In genomic region chr6:32154514-32155161, GRCh38 we compare ENCODE assay signal across 8 cellular contexts. TPM values are rescaled to one million over a fixed set of nuclear protein-coding genes. Genes with fewer than 3 reads are reported as not detected.
DNase-seq lines count a peak whose midpoint lies in the region; ATAC-seq, FAIRE-seq and TF ChIP-seq lines count a peak whose summit lies in the region.

No MANE protein-coding gene starts in this region.

- H4K20me1 ChIP-seq in KMS-11 (ENCODE audit: insufficient read depth), result no peaks in the 10 kb centered on the region

- H3K27me3 Mint-ChIP-seq in activated naive CD4-positive, alpha-beta T cell treated with anti-CD3 and anti-CD28 coated beads, Interleukin-2, amount 10 ng/mL, durations not matched to agents 7 days and 5 days, result peaks cover 42% of the 10 kb centered on the region

- no peaks in the 10 kb centered on the region for H3K36me3 ChIP-seq in KMS-11 (ENCODE audit: insufficient read depth)

- H3K27ac ChIP-seq in KMS-11, result no peak overlapping the region

- peaks cover 13% of the 10 kb centered on the region for H3K36me3 Mint-ChIP-seq in activated naive CD4-positive, alpha-beta T cell treated with anti-CD3 and anti-CD28 coated beads, Interleukin-2, amount 10 ng/mL, durations not matched to agents 7 days and 5 days

- FAIRE-seq in urothelium cell line (lab: Jason Lieb, UNC), result peak; percentile 44

- H3K79me2 ChIP-seq in KMS-11 (ENCODE audit: insufficient read depth, low read depth), result no peaks in the 10 kb centered on the region

- in situ Hi-C loops in GM13976 (cut with MboI; ENCODE audit: low sequenced_read_pairs, unreplicated experiment), result no loop called here

- TF ChIP-seq CTCF in GM13976 (IDR thresholded peaks at IDR 0.05; ENCODE audit: borderline replicate concordance, control extremely low read depth, extremely low read depth, insufficient read depth, missing control alignments) (peak; percentile 70), KMS-11 (conservative IDR thresholded peaks at IDR 0.05; ENCODE audit: low read depth, low read length) (peak; percentile 28; the same call in 1 of the 2 replicates), omental fat pad (IDR thresholded peaks at IDR 0.05) (no peak)

- H3K4me1 Mint-ChIP-seq in activated naive CD4-positive, alpha-beta T cell treated with anti-CD3 and anti-CD28 coated beads, Interleukin-2, amount 10 ng/mL, durations not matched to agents 7 days and 5 days, result peaks cover 47% of the 10 kb centered on the region

- peak overlapping the region; percentile 55 for H3K4me2 ChIP-seq in KMS-11

- H3K4me3 Mint-ChIP-seq in activated naive CD4-positive, alpha-beta T cell treated with anti-CD3 and anti-CD28 coated beads, Interleukin-2, amount 10 ng/mL, durations not matched to agents 7 days and 5 days, result peak overlapping the region; percentile 83

- peak; percentile 45 for ATAC-seq in omental fat pad (ENCODE audit: low FRiP score)

- H3K9me3 Mint-ChIP-seq in activated naive CD4-positive, alpha-beta T cell treated with anti-CD3 and anti-CD28 coated beads, Interleukin-2, amount 10 ng/mL, durations not matched to agents 7 days and 5 days, result no peaks in the 10 kb centered on the region

- H3K27ac Mint-ChIP-seq in activated naive CD4-positive, alpha-beta T cell treated with anti-CD3 and anti-CD28 coated beads, Interleukin-2, amount 10 ng/mL, durations not matched to agents 7 days and 5 days, result peak overlapping the region; percentile 79

- H3K9ac ChIP-seq in KMS-11, result peak overlapping the region; percentile 33; the same call in 1 of the 2 replicates

- H3K27me3 ChIP-seq in KMS-11 (ENCODE audit: insufficient read depth, low read depth), result peaks cover 6% of the 10 kb centered on the region; the same call in 1 of the 2 replicates

- peak overlapping the region; percentile 76 for H2AFZ ChIP-seq in KMS-11 (ENCODE audit: low read depth)

- CTCF ChIA-PET in activated naive CD4-positive, alpha-beta T cell treated with anti-CD3 and anti-CD28 coated beads, Interleukin-2, amount 10 ng/mL, durations not matched to agents 7 days and 5 days (lab: Charles Lee), result interaction anchor here (0.8 to 1.3 kb wide), 5 partner anchors 10 to 41 kb away, joined by 3 to 9 read pairs (median 4); no protein-coding TSS in a partner anchor

- no peaks in the 10 kb centered on the region for H3K4me1 ChIP-seq in KMS-11 (ENCODE audit: low read depth, poor library complexity, severe bottlenecking)

- DNase-seq in 8988T, result peak; percentile 75
- peak; percentile 90 for DNase-seq in GM13976 (ENCODE audit: low spot score)
- DNase-seq in SHP77 (lab: John Stamatoyannopoulos, UW), result peak; percentile 68 to 82
- DNase-seq in activated naive CD4-positive, alpha-beta T cell treated with anti-CD3 and anti-CD28 coated beads, Interleukin-2, amount 10 ng/mL, durations not matched to agents 7 days and 5 days, result peak; percentile 82
- DNase-seq in germinal center (ENCODE audit: low spot score), result peak; percentile 85
- DNase-seq in omental fat pad (ENCODE audit: low spot score), result no peak
- DNase-seq in urothelium cell line (ENCODE audit: low spot score), result peak; percentile 74

- H3K4me3 ChIP-seq in KMS-11 (IDR thresholded peaks at IDR 0.05; ENCODE audit: insufficient read depth, low read depth, low read length), result no peak overlapping the region

RNA-seq across cellular contexts. Expression of gene PPT2, which starts 0.7 kb away (rescaled TPM):
- 100 to 1,000 TPM in 1 of 4 donors, 10 to 100 TPM in 3; 21.5 to 161 (median 34.3) TPM for total RNA-seq in omental fat pad

RNA-seq across cellular contexts. Expression of gene PRRT1, which starts 2.9 kb away (rescaled TPM):
- 1 to 10 TPM in 1 of 4 donors, under 1 TPM in 3; 0.24 to 1.0 (median 0.34) TPM for total RNA-seq in omental fat pad

RNA-seq across cellular contexts. Expression of gene EGFL8, which starts 9.8 kb away (rescaled TPM):
- 10 to 100 TPM in 3 of 4 donors, 1 to 10 TPM in 1; 8.9 to 17.3 (median 13.3) TPM for total RNA-seq in omental fat pad

RNA-seq across cellular contexts. Expression of gene AGPAT1, which starts 21.2 kb away (rescaled TPM):
- total RNA-seq in omental fat pad, result 10 to 100 TPM; 26.4 to 40.9 (median 35.7) TPM

RNA-seq across cellular contexts. Expression of gene RNF5, which starts 23.6 kb away (rescaled TPM):
- total RNA-seq in omental fat pad, result 10 to 100 TPM; 35.1 to 59.1 (median 50.6) TPM

Comparison
In these comparisons a context has a peak if more than half of its experiments do, and no peak if none do; other contexts are left out.
1. CTCF ChIP-seq: peak in GM13976 (single experiment) and KMS-11 (single experiment); none in omental fat pad (0 of 3).